ENCODE assay signal across 8 cellular contexts in genomic region chr7:4797858-4798705, GRCh38. TPM values are rescaled to one million over a fixed set of nuclear protein-coding genes. Genes with fewer than 3 reads are reported as not detected.
DNase-seq lines count a peak whose midpoint lies in the region; ATAC-seq, FAIRE-seq and TF ChIP-seq lines count a peak whose summit lies in the region.

No MANE protein-coding gene starts in this region.

- no peaks in the 10 kb centered on the region for H3K4me1 Mint-ChIP-seq in MCF 10A (ENCODE audit: insufficient read depth, unreplicated experiment)

- POLR2A ChIA-PET in MCF 10A (lab: Yijun Ruan, JAX) = interaction anchor here (0.5 to 1.4 kb wide), 2 partner anchors 23 to 254 kb away, joined by 3 read pairs; partner anchors contain the start of gene AP5Z1

- intact Hi-C loops in MCF 10A (cut with micrococcal nuclease) = loop anchor here (1.0 kb wide), 1 partner anchor 287 kb away; no protein-coding TSS in a partner anchor
- intact Hi-C loops in kidney (cut with DNase I) = no loop called here

- H3K9ac ChIP-seq in kidney (ENCODE audit: low read length in 2 of 2) = no peak overlapping the region

- H3K9me3 Mint-ChIP-seq in MCF 10A (ENCODE audit: unreplicated experiment) = no peaks in the 10 kb centered on the region

- peaks cover 10% of the 10 kb centered on the region for H3K36me3 Mint-ChIP-seq in MCF 10A (ENCODE audit: insufficient read depth, unreplicated experiment)

- H3K27me3 Mint-ChIP-seq in MCF 10A (ENCODE audit: insufficient read depth, unreplicated experiment) = no peaks in the 10 kb centered on the region

- no peaks in the 10 kb centered on the region for H3K9me3 ChIP-seq in kidney (ENCODE audit: control insufficient read depth in 1 of 2, low read length in 2 of 2)

- ATAC-seq in HG03196 (IDR thresholded peaks at IDR 0.05; ENCODE audit: unreplicated experiment) (peak; percentile 63), GM18907 (IDR thresholded peaks at IDR 0.05; ENCODE audit: unreplicated experiment) (no peak)

- DNase-seq in NCI-H510A treated with DMSO at 0.1 percent for 48 hours (lab: John Stamatoyannopoulos, UW) (peak; percentile 8), NCI-H510A (lab: John Stamatoyannopoulos, UW) (no peak), T-helper 9 cell (peak; percentile 56), MCF 10A (ENCODE audit: unreplicated experiment) (peak; percentile 36), kidney (peak; percentile 73)
- peak in 2 of 3 donors; percentile 33 to 67 for DNase-seq in stimulated activated CD4-positive, alpha-beta T cell treated with anti-CD3 and anti-CD28 coated beads, TNF-alpha, amount 100 ng/mL, for 1 hour (ENCODE audit: low read depth in 3 of 3, low spot score in 1 of 3)

- H3K4me3 ChIP-seq in kidney (ENCODE audit: low read length in 2 of 2) = no peak overlapping the region

- H3K4me1 ChIP-seq in kidney (ENCODE audit: control insufficient read depth in 1 of 2, insufficient read depth in 1 of 2, low read depth in 1 of 2, low read length in 2 of 2) = no peaks in the 10 kb centered on the region

- H3K27ac Mint-ChIP-seq in MCF 10A (ENCODE audit: low read depth, unreplicated experiment) = no peak overlapping the region

- H3K27ac ChIP-seq in kidney (ENCODE audit: low read depth in 2 of 2, low read length in 2 of 2) = no peak overlapping the region

- TF ChIP-seq CTCF in MCF 10A (IDR thresholded peaks at IDR 0.05; ENCODE audit: unreplicated experiment) (peak; percentile 87), kidney (IDR thresholded peaks at IDR 0.05; ENCODE audit: borderline replicate concordance, extremely low read depth, insufficient read depth) (peak; percentile 75)

- BruUV-seq in MCF 10A (replicated peaks; lab: Mats Ljungman, UMichigan) = no TSS peak

- no peaks in the 10 kb centered on the region for H3K36me3 ChIP-seq in kidney (ENCODE audit: control insufficient read depth in 1 of 2, insufficient read depth in 2 of 2, low read length in 2 of 2)

- no peak for FAIRE-seq in kidney (lab: Jason Lieb, UNC)

- CTCF ChIA-PET in MCF 10A (lab: Yijun Ruan, JAX) = interaction anchor here (0.7 to 3.4 kb wide), 9 partner anchors 13 to 490 kb away, joined by 3 to 24 read pairs (median 3); partner anchors contain the start of gene AP5Z1

- no peak overlapping the region for H3K4me3 Mint-ChIP-seq in MCF 10A (ENCODE audit: unreplicated experiment)

RNA-seq across cellular contexts. Expression of gene AP5Z1, which starts 22.7 kb away (rescaled TPM):
- 26.5 and 35.0 TPM in 2 replicates for total RNA-seq in MCF 10A (2022)
- total RNA-seq in kidney = 38.5 TPM
- 23.4 TPM for polyA plus RNA-seq in kidney (ENCODE audit: insufficient read depth, low read depth, low replicate concordance)
